In genomic region chr11:46497498-46497897, GRCh38 we compare ENCODE assay signal across 19 cellular contexts.
DNase-seq lines count a peak whose midpoint lies in the region; ATAC-seq and TF ChIP-seq lines count a peak whose summit lies in the region.
"Had no signal": no experiment of that assay in that cellular context is flagged by ENCODE, and none has a peak within 500 bp of the region (broad histone marks: within the 10 kb centered on the region; RNA-seq: fewer than 3 reads in every experiment).

No MANE protein-coding gene starts in this region.

- no peak overlapping the region for H2BK5ac ChIP-seq in H9 (ENCODE audit: insufficient read length, low read length)

- no peak for TF ChIP-seq CTCF in H9 (conservative IDR thresholded peaks at IDR 0.05)
- no peak for TF ChIP-seq CTCF in nephron (IDR thresholded peaks at IDR 0.05; ENCODE audit: unreplicated experiment in 3 of 3)
- TF ChIP-seq CTCF in GM20000 (IDR thresholded peaks at IDR 0.05; ENCODE audit: extremely low read depth, missing control alignments): no peak

- no peak overlapping the region for H2BK15ac ChIP-seq in H9 (ENCODE audit: low read depth, low read length)

- H3K23me2 ChIP-seq in H9 (ENCODE audit: insufficient read length, low read depth, low read length, poor library complexity, severe bottlenecking): no peaks in the 10 kb centered on the region

- no peak overlapping the region for H2BK20ac ChIP-seq in H9 (ENCODE audit: low read depth, low read length, poor library complexity, severe bottlenecking)

- H2BK120ac ChIP-seq in H9 (ENCODE audit: low read depth, low read length, poor library complexity, severe bottlenecking): no peak overlapping the region

- no peak overlapping the region for H2AK5ac ChIP-seq in H9 (ENCODE audit: insufficient read length, low read length)

- H4K20me1 ChIP-seq in H9 (ENCODE audit: control insufficient read depth, insufficient read depth, insufficient read length): no peaks in the 10 kb centered on the region

- no peak for ATAC-seq in activated naive CD8-positive, alpha-beta T cell treated with anti-CD3 and anti-CD28 coated beads, Interleukin-2, amount 50 U/mL, for 24 hours
- ATAC-seq in effector memory CD8-positive, alpha-beta T cell (replicated peaks): no peak
- ATAC-seq: A549 had no signal

- H2BK12ac ChIP-seq in H9 (ENCODE audit: insufficient read length, low read depth, low read length): no peak overlapping the region

- no peak overlapping the region for H3K56ac ChIP-seq in H9 (ENCODE audit: insufficient read length, low read depth, low read length)

- no peaks in the 10 kb centered on the region for H3K27me3 ChIP-seq in H9 (ENCODE audit: insufficient read depth, low read length)
- H3K27me3 ChIP-seq: BLaER1 had no signal

- no peak overlapping the region for H4K91ac ChIP-seq in H9 (ENCODE audit: insufficient read length, low read depth, low read length)

- H3K4ac ChIP-seq in H9 (ENCODE audit: low read depth, low read length): no peak overlapping the region

- H3K27ac Mint-ChIP-seq in activated naive CD8-positive, alpha-beta T cell: peak overlapping the region; percentile 31
- no peak overlapping the region for H3K27ac Mint-ChIP-seq in activated naive CD8-positive, alpha-beta T cell treated with anti-CD3 and anti-CD28 coated beads, Interleukin-2, amount 50 U/mL, for 24 hours
- H3K27ac Mint-ChIP-seq in H9: no peak overlapping the region
- peak overlapping the region; percentile 1 to 4 for H3K27ac Mint-ChIP-seq in effector memory CD8-positive, alpha-beta T cell
- peak overlapping the region in 2 of 3 experiments; percentile 13 to 40 for H3K27ac Mint-ChIP-seq in nephron
- H3K27ac Mint-ChIP-seq: CD14-positive monocyte had no signal

- H4K8ac ChIP-seq in H9 (replicated peaks; ENCODE audit: insufficient read length, low read depth, low read length): no peak overlapping the region

- no peaks in the 10 kb centered on the region for H3K27me3 Mint-ChIP-seq in activated naive CD8-positive, alpha-beta T cell
- H3K27me3 Mint-ChIP-seq in activated naive CD8-positive, alpha-beta T cell treated with anti-CD3 and anti-CD28 coated beads, Interleukin-2, amount 50 U/mL, for 24 hours: no peaks in the 10 kb centered on the region
- H3K27me3 Mint-ChIP-seq in H9 (ENCODE audit: low read depth) (no peaks in the 10 kb centered on the region; the same call in 1 of the 2 replicates), nephron (ENCODE audit: low read depth) (no peaks in the 10 kb centered on the region)
- no peaks in the 10 kb centered on the region for H3K27me3 Mint-ChIP-seq in effector memory CD8-positive, alpha-beta T cell
- H3K27me3 Mint-ChIP-seq: CD4-positive, alpha-beta memory T cell had no signal

- no peak overlapping the region for H3K27ac ChIP-seq in H9 (ENCODE audit: insufficient read length, low read depth, low read length)
- H3K27ac ChIP-seq: 22Rv1, A549, BLaER1, HL-60 had no signal

- no peaks in the 10 kb centered on the region for H3K4me1 ChIP-seq in H9 (ENCODE audit: insufficient read depth, low read length)
- H3K4me1 ChIP-seq: HAP-1 had no signal

- no peak for DNase-seq in activated naive CD8-positive, alpha-beta T cell treated with anti-CD3 and anti-CD28 coated beads, Interleukin-2, amount 50 U/mL, for 24 hours
- DNase-seq in H9 (no peak), GM20000 (ENCODE audit: low spot score) (no peak), epidermal melanocyte (ENCODE audit: insufficient read length, low spot score) (no peak), AG08395 (ENCODE audit: low spot score) (no peak)
- no peak for DNase-seq in effector memory CD8-positive, alpha-beta T cell
- DNase-seq: CD4-positive, alpha-beta memory T cell; DMS153; DMS79; GDM1; IMR-90 had no signal

- H3K4me2 ChIP-seq in H9 (ENCODE audit: insufficient read depth, insufficient read length, low read length): no peak overlapping the region
- H3K4me2 ChIP-seq: A549, BLaER1 had no signal

- peaks cover 2% of the 10 kb centered on the region for H3K4me1 Mint-ChIP-seq in activated naive CD8-positive, alpha-beta T cell (ENCODE audit: low read depth)
- H3K4me1 Mint-ChIP-seq in activated naive CD8-positive, alpha-beta T cell treated with anti-CD3 and anti-CD28 coated beads, Interleukin-2, amount 50 U/mL, for 24 hours: no peaks in the 10 kb centered on the region
- H3K4me1 Mint-ChIP-seq in H9 (0 out of 4 replicates have a peak, but pooled peaks cover 0 to 3% of the 10 kb centered on the region in 2 experiments), nephron (peaks cover 61% of the 10 kb centered on the region)
- H3K4me1 Mint-ChIP-seq in effector memory CD8-positive, alpha-beta T cell (ENCODE audit: low read depth in 2 of 2): peaks cover 0 to 14% of the 10 kb centered on the region in 2 donors
- H3K4me1 Mint-ChIP-seq: CD14-positive monocyte had no signal

- H3K14ac ChIP-seq in H9 (ENCODE audit: insufficient read depth, low read length): no peak overlapping the region

- H2AFZ ChIP-seq in H9 (ENCODE audit: low read length): no peak overlapping the region

- H3K79me2 ChIP-seq in H9 (ENCODE audit: insufficient read depth, low read length): 0 out of 2 replicates have a peak, but pooled peaks cover 3% of the 10 kb centered on the region

- no peaks in the 10 kb centered on the region for H3K9me3 Mint-ChIP-seq in activated naive CD8-positive, alpha-beta T cell (ENCODE audit: low read depth)
- no peaks in the 10 kb centered on the region for H3K9me3 Mint-ChIP-seq in activated naive CD8-positive, alpha-beta T cell treated with anti-CD3 and anti-CD28 coated beads, Interleukin-2, amount 50 U/mL, for 24 hours
- H3K9me3 Mint-ChIP-seq in H9: no peaks in the 10 kb centered on the region
- H3K9me3 Mint-ChIP-seq in effector memory CD8-positive, alpha-beta T cell: no peaks in the 10 kb centered on the region
- H3K9me3 Mint-ChIP-seq in nephron: no peaks in the 10 kb centered on the region
- H3K9me3 Mint-ChIP-seq: CD14-positive monocyte; CD4-positive, alpha-beta memory T cell had no signal

- H3K4me3 Mint-ChIP-seq in activated naive CD8-positive, alpha-beta T cell: no peak overlapping the region
- no peak overlapping the region for H3K4me3 Mint-ChIP-seq in activated naive CD8-positive, alpha-beta T cell treated with anti-CD3 and anti-CD28 coated beads, Interleukin-2, amount 50 U/mL, for 24 hours
- no peak overlapping the region for H3K4me3 Mint-ChIP-seq in H9
- H3K4me3 Mint-ChIP-seq in effector memory CD8-positive, alpha-beta T cell: no peak overlapping the region
- no peak overlapping the region for H3K4me3 Mint-ChIP-seq in nephron
- H3K4me3 Mint-ChIP-seq: CD14-positive monocyte; CD4-positive, alpha-beta memory T cell had no signal

- H3K36me3 Mint-ChIP-seq in activated naive CD8-positive, alpha-beta T cell: peaks cover 1% of the 10 kb centered on the region
- peaks cover 4% of the 10 kb centered on the region for H3K36me3 Mint-ChIP-seq in activated naive CD8-positive, alpha-beta T cell treated with anti-CD3 and anti-CD28 coated beads, Interleukin-2, amount 50 U/mL, for 24 hours (ENCODE audit: low read depth)
- H3K36me3 Mint-ChIP-seq in H9 (ENCODE audit: insufficient read depth in 1 of 3, low read depth in 3 of 3): peaks cover 0 to 16% (median 0%) of the 10 kb centered on the region in 3 experiments; a peak in 3 of 7 replicates
- H3K36me3 Mint-ChIP-seq in effector memory CD8-positive, alpha-beta T cell (ENCODE audit: insufficient read depth): peaks cover 22% of the 10 kb centered on the region
- H3K36me3 Mint-ChIP-seq in nephron (ENCODE audit: low read depth): peaks cover 16% of the 10 kb centered on the region

- no peak overlapping the region for H3K18ac ChIP-seq in H9 (ENCODE audit: insufficient read length, low read depth, low read length)

- no peak overlapping the region for H4K5ac ChIP-seq in H9 (ENCODE audit: insufficient read length, low read depth, low read length)

- no peaks in the 10 kb centered on the region for H3K79me1 ChIP-seq in H9 (ENCODE audit: insufficient read depth, low read depth, low read length, poor library complexity, severe bottlenecking)

- no CpG with 5 or more reads among the region's 4 CpGs for WGBS in H9 (ENCODE audit: extremely low coverage, insufficient read length, low lambda C conversion rate)

- no peak overlapping the region for H3T11ph ChIP-seq in H9 (ENCODE audit: low read length)

- no peak overlapping the region for H3K23ac ChIP-seq in H9 (ENCODE audit: insufficient read length, low read depth, low read length)

- H3K9me3 ChIP-seq in H9 (ENCODE audit: control insufficient read depth, low read depth, low read length): no peaks in the 10 kb centered on the region
- H3K9me3 ChIP-seq: A549, BLaER1, HAP-1 had no signal

- peak overlapping the region; percentile 10 for H3K9ac ChIP-seq in H9 (ENCODE audit: extremely low read depth, insufficient read length, low read length)
- H3K9ac ChIP-seq: BLaER1 had no signal

Comparison
In these comparisons a context has a peak if more than half of its experiments do, and no peak if none do; other contexts are left out.
1. H3K27ac Mint-ChIP-seq: peak in activated naive CD8-positive, alpha-beta T cell (single experiment), effector memory CD8-positive, alpha-beta T cell (2 of 2) and nephron (2 of 3); none in activated naive CD8-positive, alpha-beta T cell treated with anti-CD3 and anti-CD28 coated beads, Interleukin-2, amount 50 U/mL, for 24 hours (single experiment) and H9 (0 of 3).